19 cellular contexts compared by ENCODE assay signal in genomic region chr4:11485926-11486325, GRCh38. TPM values are rescaled to one million over a fixed set of nuclear protein-coding genes. Genes with fewer than 3 reads are reported as not detected.
DNase-seq lines count a peak whose midpoint lies in the region; ATAC-seq and TF ChIP-seq lines count a peak whose summit lies in the region.
"Had no signal": no experiment of that assay in that cellular context is flagged by ENCODE, and none has a peak within 500 bp of the region (broad histone marks: within the 10 kb centered on the region; RNA-seq: fewer than 3 reads in every experiment).

No MANE protein-coding gene starts in this region.

- peak overlapping the region; percentile 40 for H2BK5ac ChIP-seq in mesenchymal stem cell (ENCODE audit: low read depth, low read length, poor library complexity, severe bottlenecking)

- no peak overlapping the region for H2AK5ac ChIP-seq in mesenchymal stem cell (ENCODE audit: low read length, severe bottlenecking)

- H2BK120ac ChIP-seq in mesenchymal stem cell (ENCODE audit: low read depth, low read length) = no peak overlapping the region

- H3K4ac ChIP-seq in mesenchymal stem cell (ENCODE audit: low read depth in 1 of 2, low read length in 2 of 2) = no peak overlapping the region

- H3K4me3 ChIP-seq in BLaER1 treated with 17β-estradiol and CSF1 and Interleukin-3, amounts not matched to agents 10 nM and 100 nM = no peak overlapping the region
- H3K4me3 ChIP-seq in mesenchymal stem cell (ENCODE audit: insufficient read depth in 1 of 2, low read depth in 1 of 2, low read length in 2 of 2) = no peak overlapping the region
- no peak overlapping the region for H3K4me3 ChIP-seq in gastroesophageal sphincter
- H3K4me3 ChIP-seq: A549, GM23338 had no signal

- no peak for TF ChIP-seq POLR2A in gastroesophageal sphincter (IDR thresholded peaks at IDR 0.05)

- H3K14ac ChIP-seq in mesenchymal stem cell (ENCODE audit: low read length in 2 of 2) = no peak overlapping the region

- no peaks in the 10 kb centered on the region for H4K20me1 ChIP-seq in BLaER1 treated with 17β-estradiol and CSF1 and Interleukin-3, amounts not matched to agents 10 nM and 100 nM

- peak; percentile 78 for DNase-seq in LHCN-M2 (ENCODE audit: low read depth)
- DNase-seq in NCI-H2227 treated with DMSO at 0.1 percent for 48 hours (lab: John Stamatoyannopoulos, UW) = peak; percentile 64
- no peak for DNase-seq in mesenchymal stem cell
- no peak for DNase-seq in amygdala (lab: John Stamatoyannopoulos, UW)
- DNase-seq in activated CD8-positive, alpha-beta memory T cell treated with anti-CD3 and anti-CD28 coated beads, Interleukin-2, amount 50 U/mL, for 48 hours = no peak
- DNase-seq in NCI-H1436 treated with DMSO at 0.1 percent for 48 hours (lab: John Stamatoyannopoulos, UW) = no peak
- DNase-seq: 8988T; Caco-2; CD4-positive, CD25-positive, alpha-beta regulatory T cell; CD8-positive, alpha-beta T cell; DMS153; DND-41; H9 had no signal

- H3K4me2 ChIP-seq in BLaER1 treated with 17β-estradiol and CSF1 and Interleukin-3, amounts not matched to agents 10 nM and 100 nM = peak overlapping the region in 3 of 11 experiments; percentile 5 to 91 (median 84); a peak in 4 of 22 replicates
- H3K4me2 ChIP-seq in mesenchymal stem cell (ENCODE audit: low read length, poor library complexity, severe bottlenecking) = no peak overlapping the region
- H3K4me2 ChIP-seq: A549, GM23338 had no signal

- H2BK12ac ChIP-seq in mesenchymal stem cell (ENCODE audit: low read length in 2 of 2) = no peak overlapping the region

- ATAC-seq in gastroesophageal sphincter = no peak
- ATAC-seq: A549; CD8-positive, alpha-beta T cell; GM23338 had no signal

- H3K9ac ChIP-seq in BLaER1 treated with 17β-estradiol and CSF1 and Interleukin-3, amounts not matched to agents 10 nM and 100 nM = no peak overlapping the region
- H3K9ac ChIP-seq in mesenchymal stem cell (ENCODE audit: low read length) = no peak overlapping the region

- peak overlapping the region in 6 of 11 experiments; percentile 7 to 95 (median 34); a peak in 9 of 22 replicates for H3K27ac ChIP-seq in BLaER1 treated with 17β-estradiol and CSF1 and Interleukin-3, amounts not matched to agents 10 nM and 100 nM
- H3K27ac ChIP-seq in mesenchymal stem cell (ENCODE audit: low read length, poor library complexity, severe bottlenecking) = no peak overlapping the region
- no peak overlapping the region for H3K27ac ChIP-seq in gastroesophageal sphincter
- H3K27ac ChIP-seq: A549, C4-2B had no signal

- H4K91ac ChIP-seq in mesenchymal stem cell (ENCODE audit: low read length) = no peak overlapping the region

- no peak overlapping the region for H3K18ac ChIP-seq in mesenchymal stem cell (ENCODE audit: low read depth in 1 of 2, low read length in 2 of 2)

- TF ChIP-seq EP300 in gastroesophageal sphincter (IDR thresholded peaks at IDR 0.05) = no peak

- H3K36me3 ChIP-seq in BLaER1 treated with 17β-estradiol and CSF1 and Interleukin-3, amounts not matched to agents 10 nM and 100 nM = no peaks in the 10 kb centered on the region
- no peaks in the 10 kb centered on the region for H3K36me3 ChIP-seq in mesenchymal stem cell (ENCODE audit: control insufficient read depth in 1 of 2, insufficient read depth in 2 of 2, low read depth in 1 of 2, low read length in 2 of 2)
- no peaks in the 10 kb centered on the region for H3K36me3 ChIP-seq in gastroesophageal sphincter

- peaks cover 9 to 100% (median 58%) of the 10 kb centered on the region in 10 experiments for H3K4me1 ChIP-seq in BLaER1 treated with 17β-estradiol and CSF1 and Interleukin-3, amounts not matched to agents 10 nM and 100 nM
- H3K4me1 ChIP-seq in mesenchymal stem cell (ENCODE audit: control insufficient read depth, insufficient read depth, low read depth, low read length) (no peaks in the 10 kb centered on the region), gastroesophageal sphincter (no peaks in the 10 kb centered on the region)

- no peak overlapping the region for H2BK15ac ChIP-seq in mesenchymal stem cell (ENCODE audit: low read depth, poor library complexity, severe bottlenecking)

- no peaks in the 10 kb centered on the region for H3K27me3 ChIP-seq in BLaER1 treated with 17β-estradiol and CSF1 and Interleukin-3, amounts not matched to agents 10 nM and 100 nM
- no peaks in the 10 kb centered on the region for H3K27me3 ChIP-seq in mesenchymal stem cell (ENCODE audit: control insufficient read depth in 1 of 2, insufficient read depth in 1 of 2, low read length in 2 of 2)
- H3K27me3 ChIP-seq in gastroesophageal sphincter = no peaks in the 10 kb centered on the region

- no peak overlapping the region for H4K8ac ChIP-seq in mesenchymal stem cell (ENCODE audit: low read length)

- no peak for TF ChIP-seq CTCF in gastroesophageal sphincter (IDR thresholded peaks at IDR 0.05)

- no peaks in the 10 kb centered on the region for H3K79me1 ChIP-seq in mesenchymal stem cell (replicated peaks; ENCODE audit: low read length, poor library complexity, severe bottlenecking)

- peaks cover 0 to 31% (median 5%) of the 10 kb centered on the region in 11 experiments; a peak in 11 of 22 replicates for H3K9me3 ChIP-seq in BLaER1 treated with 17β-estradiol and CSF1 and Interleukin-3, amounts not matched to agents 10 nM and 100 nM (replicated peaks in 1 of 11)
- H3K9me3 ChIP-seq in mesenchymal stem cell (ENCODE audit: control insufficient read depth, low read length) = no peaks in the 10 kb centered on the region
- no peaks in the 10 kb centered on the region for H3K9me3 ChIP-seq in gastroesophageal sphincter
- H3K9me3 ChIP-seq: A549, Caco-2 had no signal

- no peak overlapping the region for H2AFZ ChIP-seq in mesenchymal stem cell (ENCODE audit: low read depth, low read length)
- H2AFZ ChIP-seq: GM23338 had no signal

- H3K23ac ChIP-seq in mesenchymal stem cell (ENCODE audit: low read length in 2 of 2) = no peak overlapping the region

- WGBS in mesenchymal stem cell = 85% methylated on average over 2 of the region's 2 CpGs
- WGBS in gastroesophageal sphincter (ENCODE audit: low coverage in 1 of 2), 2 donors = 58% methylated on average over 1 of the region's 2 CpGs; no CpG with 5 or more reads in 1 of the 2 donors

RNA-seq across cellular contexts. Expression of gene HS3ST1, which starts 57.2 kb away (rescaled TPM):
- total RNA-seq in LHCN-M2 (2014; rRNA removed) (under 0.01 and 0.06 TPM in 2 replicates), gastroesophageal sphincter (1 to 10 TPM in 3 of 4 donors, under 1 TPM in 1; 0.66 to 2.0 (median 1.4) TPM)
- 0.09 TPM for polyA plus RNA-seq in LHCN-M2 (2012)
- polyA plus RNA-seq in mesenchymal stem cell (2013, experiment 1 of 2) = 0.07 TPM
- 0.03 TPM for polyA plus RNA-seq in mesenchymal stem cell (2013, experiment 2 of 2)
- total RNA-seq: CD4-positive, CD25-positive, alpha-beta regulatory T cell; CD8-positive, alpha-beta T cell had no signal
- polyA plus RNA-seq: BJ had no signal

Comparison
In these comparisons a context has a peak if more than half of its experiments do, and no peak if none do; other contexts are left out.
1. H3K27ac ChIP-seq: peak in BLaER1 treated with 17β-estradiol and CSF1 and Interleukin-3, amounts not matched to agents 10 nM and 100 nM (6 of 11); none in mesenchymal stem cell (single experiment) and gastroesophageal sphincter (0 of 4).
2. DNase-seq: peak in LHCN-M2 (single experiment) and NCI-H2227 treated with DMSO at 0.1 percent for 48 hours (single experiment); none in mesenchymal stem cell (single experiment), amygdala (0 of 56), activated CD8-positive, alpha-beta memory T cell treated with anti-CD3 and anti-CD28 coated beads, Interleukin-2, amount 50 U/mL, for 48 hours (single experiment) and NCI-H1436 treated with DMSO at 0.1 percent for 48 hours (single experiment).